In genomic region chr3:9071982-9072666, GRCh38 we compare ENCODE assay signal across 28 cellular contexts.
DNase-seq lines count a peak whose midpoint lies in the region; ATAC-seq and TF ChIP-seq lines count a peak whose summit lies in the region.
"Had no signal": no experiment of that assay in that cellular context is flagged by ENCODE, and none has a peak within 500 bp of the region (broad histone marks: within the 10 kb centered on the region; RNA-seq: fewer than 3 reads in every experiment).

No MANE protein-coding gene starts in this region.

- H3K9me3 ChIP-seq in heart left ventricle (no peaks in the 10 kb centered on the region), trophoblast cell (ENCODE audit: insufficient read depth, low read depth, low read length) (no peaks in the 10 kb centered on the region), gastrocnemius medialis (no peaks in the 10 kb centered on the region)
- H3K9me3 ChIP-seq: A549, SJCRH30, upper lobe of right lung had no signal

- H3K27me3 Mint-ChIP-seq in MCF 10A (ENCODE audit: insufficient read depth, unreplicated experiment), result no peaks in the 10 kb centered on the region
- H3K27me3 Mint-ChIP-seq: CD4-positive, CD25-positive, alpha-beta regulatory T cell; IgD-negative memory B cell had no signal

- ATAC-seq in heart left ventricle, result peak; percentile 3 to 63 (median 54)
- no peak for ATAC-seq in gastrocnemius medialis
- ATAC-seq: A549, sciatic nerve, upper lobe of right lung had no signal

- no peak overlapping the region for H2BK12ac ChIP-seq in trophoblast cell (ENCODE audit: low read length)

- TF ChIP-seq CTCF in heart left ventricle (IDR thresholded peaks at IDR 0.05) (no peak), gastrocnemius medialis (IDR thresholded peaks at IDR 0.05 in 4 of 5, conservative IDR thresholded peaks at IDR 0.05 in 1 of 5) (no peak), MCF 10A (IDR thresholded peaks at IDR 0.05; ENCODE audit: unreplicated experiment) (no peak)

- no peak overlapping the region for H3K4me3 ChIP-seq in heart left ventricle
- H3K4me3 ChIP-seq in trophoblast cell (ENCODE audit: low read depth, low read length), result no peak overlapping the region
- H3K4me3 ChIP-seq in gastrocnemius medialis, result no peak overlapping the region
- H3K4me3 ChIP-seq: A549, SJCRH30, upper lobe of right lung had no signal

- no peak overlapping the region for H2BK120ac ChIP-seq in trophoblast cell (ENCODE audit: insufficient read depth, low read length, poor library complexity)

- H3K27ac ChIP-seq in heart left ventricle, result peak overlapping the region in 5 of 12 donors; percentile 0 to 58 (median 48)
- no peak overlapping the region for H3K27ac ChIP-seq in trophoblast cell (ENCODE audit: low read depth, low read length)
- no peak overlapping the region for H3K27ac ChIP-seq in gastrocnemius medialis
- H3K27ac ChIP-seq: A549, parathyroid adenoma, SJCRH30, upper lobe of right lung, WERI-Rb-1 had no signal

- no peak overlapping the region for H2BK5ac ChIP-seq in trophoblast cell (ENCODE audit: low read depth, low read length, poor library complexity)

- peaks cover 13% of the 10 kb centered on the region for H3K36me3 Mint-ChIP-seq in MCF 10A (ENCODE audit: insufficient read depth, unreplicated experiment)
- H3K36me3 Mint-ChIP-seq: CD4-positive, CD25-positive, alpha-beta regulatory T cell; immature natural killer cell; memory B cell had no signal

- no peaks in the 10 kb centered on the region for H3K4me1 Mint-ChIP-seq in MCF 10A (ENCODE audit: insufficient read depth, unreplicated experiment)
- H3K4me1 Mint-ChIP-seq: activated CD4-positive, alpha-beta T cell treated with anti-CD3 and anti-CD28 coated beads, Interleukin-2, amount 10 ng/mL, durations not matched to agents 7 days and 5 days; CD4-positive, CD25-positive, alpha-beta regulatory T cell; immature natural killer cell; memory B cell had no signal

- POLR2A ChIA-PET in MCF 10A (lab: Yijun Ruan, JAX), result interaction anchor here (1.2 kb wide), 1 partner anchor 103 kb away, joined by 3 read pairs; no protein-coding TSS in a partner anchor

- intact Hi-C loops in heart left ventricle (cut with DNase I), result loop anchor here in 2 of 10 donors (2.0 to 10.0 kb wide), 3 partner anchors 173 to 229 kb away; partner anchors contain the start of gene SRGAP3 (in 2 of the 2)
- intact Hi-C loops in gastrocnemius medialis (cut with DNase I; ENCODE audit: low total_unique reads), result no loop called here
- intact Hi-C loops in MCF 10A (cut with micrococcal nuclease), result no loop called here

- no peak overlapping the region for H2AFZ ChIP-seq in trophoblast cell (ENCODE audit: insufficient read depth, low read length, poor library complexity)
- H2AFZ ChIP-seq: parathyroid adenoma had no signal

- H3K4ac ChIP-seq in trophoblast cell (ENCODE audit: low read depth, low read length), result no peak overlapping the region

- no peak overlapping the region for H4K91ac ChIP-seq in trophoblast cell (ENCODE audit: low read depth, low read length)

- no peak overlapping the region for H3K4me2 ChIP-seq in trophoblast cell (ENCODE audit: low read length)
- H3K4me2 ChIP-seq: A549 had no signal

- BruUV-seq in MCF 10A (replicated peaks; lab: Mats Ljungman, UMichigan), result no TSS peak

- no peak overlapping the region for H3K4me3 Mint-ChIP-seq in MCF 10A (ENCODE audit: unreplicated experiment)
- H3K4me3 Mint-ChIP-seq: activated CD4-positive, alpha-beta T cell treated with anti-CD3 and anti-CD28 coated beads, Interleukin-2, amount 10 ng/mL, durations not matched to agents 7 days and 5 days; CD4-positive, CD25-positive, alpha-beta regulatory T cell; immature natural killer cell; memory B cell had no signal

- no peak overlapping the region for H3K27ac Mint-ChIP-seq in MCF 10A (ENCODE audit: low read depth, unreplicated experiment)
- H3K27ac Mint-ChIP-seq: activated CD4-positive, alpha-beta T cell treated with anti-CD3 and anti-CD28 coated beads, Interleukin-2, amount 10 ng/mL, durations not matched to agents 7 days and 5 days; CD4-positive, CD25-positive, alpha-beta regulatory T cell; IgD-negative memory B cell; immature natural killer cell; memory B cell had no signal

- WGBS in heart left ventricle, 4 donors, result 62 to 77% (median 71%) methylated on average over 10 of the region's 10 CpGs
- WGBS in trophoblast cell (ENCODE audit: extremely low coverage, insufficient coverage, insufficient read length), result no CpG with 5 or more reads among the region's 10 CpGs

- no peak overlapping the region for H4K12ac ChIP-seq in trophoblast cell (ENCODE audit: low read depth, low read length)

- H3K4me1 ChIP-seq in heart left ventricle, result peaks cover 0 to 38% (median 7%) of the 10 kb centered on the region in 12 donors
- no peaks in the 10 kb centered on the region for H3K4me1 ChIP-seq in trophoblast cell (ENCODE audit: control insufficient read depth in 1 of 2, insufficient read depth in 2 of 2, low read length in 2 of 2)
- H3K4me1 ChIP-seq in gastrocnemius medialis, result no peaks in the 10 kb centered on the region
- H3K4me1 ChIP-seq: A549, parathyroid adenoma, SJCRH30 had no signal

- H4K8ac ChIP-seq in trophoblast cell (ENCODE audit: low read depth, low read length), result no peak overlapping the region

- TF ChIP-seq POLR2A in heart left ventricle (IDR thresholded peaks at IDR 0.05) (no peak), gastrocnemius medialis (IDR thresholded peaks at IDR 0.05) (no peak)

- H3K36me3 ChIP-seq in heart left ventricle (no peaks in the 10 kb centered on the region), trophoblast cell (ENCODE audit: control insufficient read depth in 1 of 2, insufficient read depth in 2 of 2, low read length in 2 of 2) (no peaks in the 10 kb centered on the region), gastrocnemius medialis (no peaks in the 10 kb centered on the region)
- H3K36me3 ChIP-seq: SJCRH30, upper lobe of right lung, WERI-Rb-1 had no signal

- in situ Hi-C loops in gastrocnemius medialis (cut with MboI; ENCODE audit: low sequenced_read_pairs in 4 of 4), result loop anchor here in 1 of 4 donors (10.0 kb wide), 1 partner anchor 97 kb away; no protein-coding TSS in a partner anchor

- H3K79me2 ChIP-seq in trophoblast cell (ENCODE audit: control insufficient read depth, insufficient read depth, low read length, poor library complexity), result no peaks in the 10 kb centered on the region
- H3K79me2 ChIP-seq: parathyroid adenoma had no signal

- no peak overlapping the region for H3K14ac ChIP-seq in trophoblast cell (ENCODE audit: low read length)

- H3K18ac ChIP-seq in trophoblast cell (ENCODE audit: low read length), result no peak overlapping the region

- CTCF ChIA-PET in MCF 10A (lab: Yijun Ruan, JAX), result interaction anchor here (0.6 to 1.8 kb wide), 3 partner anchors 231 to 408 kb away, joined by 3 to 7 read pairs (median 3); no protein-coding TSS in a partner anchor

- no peak overlapping the region for H3K23ac ChIP-seq in trophoblast cell (ENCODE audit: low read length)

- no peaks in the 10 kb centered on the region for H3K79me1 ChIP-seq in trophoblast cell (ENCODE audit: low read length)

- no peak overlapping the region for H3K9ac ChIP-seq in trophoblast cell (ENCODE audit: low read length)
- H3K9ac ChIP-seq: parathyroid adenoma had no signal

- no peaks in the 10 kb centered on the region for H3K9me3 Mint-ChIP-seq in MCF 10A (ENCODE audit: unreplicated experiment)
- H3K9me3 Mint-ChIP-seq: activated CD4-positive, alpha-beta T cell treated with anti-CD3 and anti-CD28 coated beads, Interleukin-2, amount 10 ng/mL, durations not matched to agents 7 days and 5 days; CD4-positive, CD25-positive, alpha-beta regulatory T cell; IgD-negative memory B cell; immature natural killer cell; memory B cell had no signal

- H2AK5ac ChIP-seq in trophoblast cell (ENCODE audit: low read length), result no peak overlapping the region

- no peaks in the 10 kb centered on the region for H3K27me3 ChIP-seq in heart left ventricle
- no peaks in the 10 kb centered on the region for H3K27me3 ChIP-seq in trophoblast cell (ENCODE audit: insufficient read depth, low read length)
- H3K27me3 ChIP-seq in gastrocnemius medialis, result no peaks in the 10 kb centered on the region
- H3K27me3 ChIP-seq: SJCRH30, upper lobe of right lung had no signal

- DNase-seq in AML-193 (lab: John Stamatoyannopoulos, UW), result peak; percentile 4 to 15
- DNase-seq in UCSD-AML1 (lab: John Stamatoyannopoulos, UW; ENCODE audit: unreplicated experiment), result peak; percentile 37
- DNase-seq in heart left ventricle, result no peak
- peak; percentile 21 to 53 for DNase-seq in trophoblast cell
- DNase-seq in retina, result no peak
- DNase-seq in gastrocnemius medialis, result no peak
- no peak for DNase-seq in MCF 10A (ENCODE audit: unreplicated experiment)
- DNase-seq in NOMO-1 (lab: John Stamatoyannopoulos, UW; ENCODE audit: unreplicated experiment in 2 of 2), result no peak
- DNase-seq: activated CD4-positive, alpha-beta T cell treated with anti-CD3 and anti-CD28 coated beads, Interleukin-2, amount 10 ng/mL, durations not matched to agents 7 days and 5 days; activated gamma-delta T cell; activated T-cell treated with anti-CD3 and anti-CD28 coated beads, Interleukin-2, amount 50 U/mL, for 1 hour; Calu3; CD4-positive, CD25-positive, alpha-beta regulatory T cell; cerebellar nuclear complex; DND-41; GF-D8; immature natural killer cell; NCI-H1436 treated with DMSO at 0.1 percent for 48 hours; SJCRH30; stimulated activated CD4-positive, alpha-beta T cell treated with anti-CD3 and anti-CD28 coated beads, Interleukin-4, amount 100 ng/mL, for 1 hour; SW 1271; upper lobe of right lung; WERI-Rb-1 had no signal

Comparison
In these comparisons a context has a peak if more than half of its experiments do, and no peak if none do; other contexts are left out.
1. DNase-seq: peak in AML-193 (2 of 2), UCSD-AML1 (single experiment) and trophoblast cell (2 of 2); none in heart left ventricle (0 of 5), retina (single experiment), gastrocnemius medialis (0 of 2), MCF 10A (single experiment) and NOMO-1 (0 of 2).
2. ATAC-seq: peak in heart left ventricle (4 of 4); none in gastrocnemius medialis (0 of 2).